17 cellular contexts compared by ENCODE assay signal in genomic region chr3:108404409-108404808, GRCh38.
DNase-seq lines count a peak whose midpoint lies in the region; ATAC-seq, FAIRE-seq and TF ChIP-seq lines count a peak whose summit lies in the region.
"Had no signal": no experiment of that assay in that cellular context is flagged by ENCODE, and none has a peak within 500 bp of the region (broad histone marks: within the 10 kb centered on the region; RNA-seq: fewer than 3 reads in every experiment).

No MANE protein-coding gene starts in this region.

- H3K27me3 ChIP-seq in PC-9 (ENCODE audit: insufficient read depth, low read depth) (no peaks in the 10 kb centered on the region), endothelial cell of umbilical vein (ENCODE audit: control insufficient read depth in 2 of 2, insufficient read depth in 2 of 2, low read length in 2 of 2) (no peaks in the 10 kb centered on the region)
- H3K27me3 ChIP-seq: BE2C, Peyer's patch had no signal

- H3K79me2 ChIP-seq in PC-9 (ENCODE audit: low read depth), result no peaks in the 10 kb centered on the region
- H3K79me2 ChIP-seq in endothelial cell of umbilical vein (ENCODE audit: control insufficient read depth, insufficient read depth, low read length), result no peaks in the 10 kb centered on the region

- H2AFZ ChIP-seq in PC-9 (peak overlapping the region; percentile 10; the same call in 1 of the 2 replicates), endothelial cell of umbilical vein (ENCODE audit: low read depth, low read length) (no peak overlapping the region)

- H3K27ac Mint-ChIP-seq in effector memory CD8-positive, alpha-beta T cell, result no peak overlapping the region
- H3K27ac Mint-ChIP-seq: activated T-cell treated with anti-CD3 and anti-CD28 coated beads, Interleukin-2, amount 50 U/mL, for 24 hours; IgD-negative memory B cell had no signal

- no peak for TF ChIP-seq POLR2A in endothelial cell of umbilical vein (IDR thresholded peaks at IDR 0.05; ENCODE audit: low read depth, low read length)

- H3F3A ChIP-seq in PC-9 (ENCODE audit: insufficient read depth, low read depth), result no peaks in the 10 kb centered on the region

- H3K9me3 ChIP-seq in PC-9 (ENCODE audit: insufficient read depth, low read depth), result no peaks in the 10 kb centered on the region
- no peaks in the 10 kb centered on the region for H3K9me3 ChIP-seq in endothelial cell of umbilical vein (replicated peaks; ENCODE audit: control insufficient read depth, insufficient read depth, low read length)
- H3K9me3 ChIP-seq: BE2C, Peyer's patch had no signal

- H3K9ac ChIP-seq in endothelial cell of umbilical vein (replicated peaks; ENCODE audit: extremely low read depth, insufficient read depth, low read length), result no peak overlapping the region

- no peaks in the 10 kb centered on the region for H3K9me2 ChIP-seq in PC-9 (ENCODE audit: insufficient read depth)

- H3K4me1 ChIP-seq in PC-9 (replicated peaks; ENCODE audit: insufficient read depth), result 0 out of 2 replicates have a peak, but pooled peaks cover 5% of the 10 kb centered on the region
- H3K4me1 ChIP-seq in endothelial cell of umbilical vein (ENCODE audit: control insufficient read depth, extremely low read depth, insufficient read depth, low read length), result no peaks in the 10 kb centered on the region

- POLR2A ChIA-PET in PC-9 (lab: Charles Lee; ENCODE audit: unreplicated experiment), result no interaction called here
- POLR2A ChIA-PET in endothelial cell of umbilical vein (lab: Charles Lee), result no interaction called here

- no peak overlapping the region for H3K4me3 ChIP-seq in PC-9
- H3K4me3 ChIP-seq in endothelial cell of umbilical vein (replicated peaks in 1 of 3; ENCODE audit: insufficient read depth in 1 of 3, low read depth in 1 of 3, low read length in 3 of 3), result no peak overlapping the region
- H3K4me3 ChIP-seq in retinal pigment epithelial cell (ENCODE audit: low read length), result no peak overlapping the region
- H3K4me3 ChIP-seq: Peyer's patch had no signal

- BruUV-seq in PC-9 (replicated peaks; lab: Mats Ljungman, UMichigan) (no TSS peak), endothelial cell of umbilical vein (replicated peaks; lab: Mats Ljungman, UMichigan) (no TSS peak)

- H3K9me3 Mint-ChIP-seq in effector memory CD8-positive, alpha-beta T cell, result no peaks in the 10 kb centered on the region
- H3K9me3 Mint-ChIP-seq: activated T-cell treated with anti-CD3 and anti-CD28 coated beads, Interleukin-2, amount 50 U/mL, for 24 hours had no signal

- no peaks in the 10 kb centered on the region for H3K27me3 Mint-ChIP-seq in effector memory CD8-positive, alpha-beta T cell
- H3K27me3 Mint-ChIP-seq: activated T-cell treated with anti-CD3 and anti-CD28 coated beads, Interleukin-2, amount 50 U/mL, for 24 hours; IgD-negative memory B cell had no signal

- intact Hi-C loops in PC-9 (cut with micrococcal nuclease; ENCODE audit: unreplicated experiment) (loop anchor here (10.0 kb wide), 1 partner anchor 650 kb away; no protein-coding TSS in a partner anchor), endothelial cell of umbilical vein (cut with micrococcal nuclease) (no loop called here)

- H3K4me1 Mint-ChIP-seq in effector memory CD8-positive, alpha-beta T cell (ENCODE audit: low read depth in 2 of 2), result no peaks in the 10 kb centered on the region

- H3K9me1 ChIP-seq in endothelial cell of umbilical vein (replicated peaks; ENCODE audit: control insufficient read depth, extremely low read depth, insufficient read depth, low read length), result no peaks in the 10 kb centered on the region

- CTCF ChIA-PET in PC-9 (lab: Charles Lee) (no interaction called here), endothelial cell of umbilical vein (lab: Charles Lee) (interaction anchor here (0.6 to 3.5 kb wide), 5 partner anchors 73 to 477 kb away, joined by 3 to 30 read pairs (median 5); no protein-coding TSS in a partner anchor)

- no peak for ATAC-seq in HG03439 (IDR thresholded peaks at IDR 0.05; ENCODE audit: unreplicated experiment)
- ATAC-seq in effector memory CD8-positive, alpha-beta T cell (replicated peaks), result no peak

- H3K36me3 ChIP-seq in PC-9 (ENCODE audit: low read depth), result no peaks in the 10 kb centered on the region
- H3K36me3 ChIP-seq in endothelial cell of umbilical vein (ENCODE audit: control insufficient read depth in 2 of 2, extremely low read depth in 1 of 2, insufficient read depth in 2 of 2, low read length in 2 of 2), result no peaks in the 10 kb centered on the region
- H3K36me3 ChIP-seq: BE2C, Peyer's patch had no signal

- dilution Hi-C loops in endothelial cell of umbilical vein (cut with MboI; ENCODE audit: extremely low pct_ligation_motif_present, low sequenced_read_pairs), result no loop called here

- no peak overlapping the region for H3K4me2 ChIP-seq in PC-9
- no peak overlapping the region for H3K4me2 ChIP-seq in endothelial cell of umbilical vein (ENCODE audit: insufficient read depth, low read length)

- H3K27ac ChIP-seq in PC-9 (no peak overlapping the region), endothelial cell of umbilical vein (ENCODE audit: insufficient read depth, low read depth, low read length) (no peak overlapping the region)

- H4K20me1 ChIP-seq in PC-9 (ENCODE audit: insufficient read depth) (no peaks in the 10 kb centered on the region), endothelial cell of umbilical vein (replicated peaks; ENCODE audit: control insufficient read depth, extremely low read depth, insufficient read depth, low read length) (no peaks in the 10 kb centered on the region)

- no peak overlapping the region for H3K4me3 Mint-ChIP-seq in effector memory CD8-positive, alpha-beta T cell
- H3K4me3 Mint-ChIP-seq: activated T-cell treated with anti-CD3 and anti-CD28 coated beads, Interleukin-2, amount 50 U/mL, for 24 hours; IgD-negative memory B cell had no signal

- DNase-seq in NCI-H1417 (lab: John Stamatoyannopoulos, UW) (peak in 2 of 3 experiments; percentile 57 to 65), NCI-H1417 treated with DMSO at 0.1 percent for 48 hours (lab: John Stamatoyannopoulos, UW) (no peak), PC-9 (no peak), endothelial cell of umbilical vein (ENCODE audit: low read depth, low spot score) (no peak), retinal pigment epithelial cell (ENCODE audit: low read depth) (peak; percentile 45), NCI-H446 treated with DMSO at 0.1 percent for 48 hours (lab: John Stamatoyannopoulos, UW) (no peak)
- no peak for DNase-seq in effector memory CD8-positive, alpha-beta T cell
- DNase-seq: activated naive CD4-positive, alpha-beta T cell; activated T-cell treated with anti-CD3 and anti-CD28 coated beads, Interleukin-2, amount 50 U/mL, for 24 hours; BE2C; GDM1; NCI-H1436; NK-92 treated with Interleukin-12 subunit alpha and Interleukin-12 subunit beta, amount 100 ng/mL, for 24 hours; Peyer's patch; stimulated activated CD4-positive, alpha-beta T cell treated with anti-CD3 and anti-CD28 coated beads, Interleukin-12 subunit alpha, Interleukin-12 subunit beta, amount 100 ng/mL, for 4 hours had no signal

- peaks cover 2% of the 10 kb centered on the region for H3K36me3 Mint-ChIP-seq in effector memory CD8-positive, alpha-beta T cell (ENCODE audit: insufficient read depth)
- H3K36me3 Mint-ChIP-seq: IgD-negative memory B cell had no signal

- peak; percentile 48 for FAIRE-seq in endothelial cell of umbilical vein (lab: Jason Lieb, UNC)

- TF ChIP-seq CTCF in PC-9 (conservative IDR thresholded peaks at IDR 0.05), result no peak
- TF ChIP-seq CTCF in endothelial cell of umbilical vein (IDR thresholded peaks at IDR 0.05; ENCODE audit: extremely low read depth in 1 of 2, insufficient read depth in 1 of 2, low read depth in 1 of 2, low read length in 2 of 2), result no peak
- TF ChIP-seq CTCF in retinal pigment epithelial cell (conservative IDR thresholded peaks at IDR 0.05; ENCODE audit: low read depth, low read length), result no peak

TF ChIP-seq in endothelial cell of umbilical vein, 7 proteins besides CTCF, POLR2A, EP300 and RAD21:
- TF ChIP-seq MYC (IDR thresholded peaks at IDR 0.05; ENCODE audit: low read depth, low read length) (no peak), FOS (IDR thresholded peaks at IDR 0.05; ENCODE audit: borderline replicate concordance, insufficient read depth, low read length) (no peak), POLR2AphosphoS5 (IDR thresholded peaks at IDR 0.05; ENCODE audit: insufficient read depth, low read depth, low read length) (no peak), EZH2 (IDR thresholded peaks at IDR 0.05; ENCODE audit: borderline replicate concordance, low read depth, low read length, severe bottlenecking) (no peak), JUN (IDR thresholded peaks at IDR 0.05; ENCODE audit: borderline replicate concordance, insufficient read depth, insufficient read length, low read depth) (no peak), GATA2 (IDR thresholded peaks at IDR 0.05; ENCODE audit: insufficient read depth, insufficient read length, low read depth, low read length) (no peak)
TF ChIP-seq in endothelial cell of umbilical vein: peak in this region for 0.

Comparison
In these comparisons a context has a peak if more than half of its experiments do, and no peak if none do; other contexts are left out.
1. DNase-seq: peak in NCI-H1417 (2 of 3) and retinal pigment epithelial cell (single experiment); none in NCI-H1417 treated with DMSO at 0.1 percent for 48 hours (single experiment), PC-9 (0 of 2), endothelial cell of umbilical vein (single experiment), NCI-H446 treated with DMSO at 0.1 percent for 48 hours (single experiment) and effector memory CD8-positive, alpha-beta T cell (0 of 3).